In the genomic region with DNA sequence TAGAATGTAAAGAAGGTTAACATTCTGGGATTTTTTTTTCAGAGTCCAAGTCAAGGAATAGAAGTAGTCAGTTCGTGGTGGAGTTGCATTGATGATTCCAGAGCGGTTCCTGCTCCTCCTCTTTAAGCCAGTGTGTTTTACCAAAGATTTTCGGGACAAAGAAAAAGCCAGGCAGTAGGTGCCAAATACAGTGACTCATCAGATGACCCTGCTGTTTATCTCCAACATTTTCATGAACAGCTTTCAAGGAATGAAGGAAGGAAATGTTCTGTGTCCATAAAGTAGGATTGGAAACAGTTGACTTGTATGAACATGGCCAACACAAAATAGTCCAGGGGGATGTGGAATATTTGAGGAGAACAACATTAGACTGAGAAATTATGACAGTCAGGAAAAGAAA, we compare ENCODE assay signal across 1 cellular context.
TF ChIP-seq lines count a peak whose summit lies in the region.

No MANE protein-coding gene starts in this region.

TF ChIP-seq in K562, 482 proteins besides CTCF, POLR2A, EP300 and RAD21 (continued from another document):
- TF ChIP-seq NFE2 (IDR thresholded peaks at IDR 0.05; ENCODE audit: low read depth): 0 out of 2 replicates have a peak, but pooled peaks have one; percentile 6
- TF ChIP-seq BRCA1 (IDR thresholded peaks at IDR 0.05): no peak
- no peak for TF ChIP-seq BRCA1 (CRISPR knock-in tag; IDR thresholded peaks at IDR 0.05)
- TF ChIP-seq RUNX1 (IDR thresholded peaks at IDR 0.05; ENCODE audit: low read depth): no peak
- TF ChIP-seq BRD9 (IDR thresholded peaks at IDR 0.05; ENCODE audit: low read depth, partially characterized antibody): no peak
- TF ChIP-seq, protein P1, sequence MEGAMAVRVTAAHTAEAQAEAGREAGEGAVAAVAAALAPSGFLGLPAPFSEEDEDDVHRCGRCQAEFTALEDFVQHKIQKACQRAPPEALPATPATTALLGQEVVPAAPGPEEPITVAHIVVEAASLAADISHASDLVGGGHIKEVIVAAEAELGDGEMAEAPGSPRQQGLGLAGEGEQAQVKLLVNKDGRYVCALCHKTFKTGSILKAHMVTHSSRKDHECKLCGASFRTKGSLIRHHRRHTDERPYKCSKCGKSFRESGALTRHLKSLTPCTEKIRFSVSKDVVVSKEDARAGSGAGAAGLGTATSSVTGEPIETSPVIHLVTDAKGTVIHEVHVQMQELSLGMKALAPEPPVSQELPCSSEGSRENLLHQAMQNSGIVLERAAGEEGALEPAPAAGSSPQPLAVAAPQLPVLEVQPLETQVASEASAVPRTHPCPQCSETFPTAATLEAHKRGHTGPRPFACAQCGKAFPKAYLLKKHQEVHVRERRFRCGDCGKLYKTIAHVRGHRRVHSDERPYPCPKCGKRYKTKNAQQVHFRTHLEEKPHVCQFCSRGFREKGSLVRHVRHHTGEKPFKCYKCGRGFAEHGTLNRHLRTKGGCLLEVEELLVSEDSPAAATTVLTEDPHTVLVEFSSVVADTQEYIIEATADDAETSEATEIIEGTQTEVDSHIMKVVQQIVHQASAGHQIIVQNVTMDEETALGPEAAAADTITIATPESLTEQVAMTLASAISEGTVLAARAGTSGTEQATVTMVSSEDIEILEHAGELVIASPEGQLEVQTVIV (CRISPR knock-in tag; IDR thresholded peaks at IDR 0.05; ENCODE audit: borderline replicate concordance): no peak
- TF ChIP-seq FOSL1 (tag; conservative IDR thresholded peaks at IDR 0.05): 0 out of 2 replicates have a peak, but pooled peaks have one; percentile 31
- no peak for TF ChIP-seq SAFB2 (IDR thresholded peaks at IDR 0.05; ENCODE audit: borderline replicate concordance, low read depth, low read length, severe bottlenecking)
- no peak for TF ChIP-seq RFX7 (CRISPR knock-in tag; IDR thresholded peaks at IDR 0.05)
- TF ChIP-seq, protein P2, sequence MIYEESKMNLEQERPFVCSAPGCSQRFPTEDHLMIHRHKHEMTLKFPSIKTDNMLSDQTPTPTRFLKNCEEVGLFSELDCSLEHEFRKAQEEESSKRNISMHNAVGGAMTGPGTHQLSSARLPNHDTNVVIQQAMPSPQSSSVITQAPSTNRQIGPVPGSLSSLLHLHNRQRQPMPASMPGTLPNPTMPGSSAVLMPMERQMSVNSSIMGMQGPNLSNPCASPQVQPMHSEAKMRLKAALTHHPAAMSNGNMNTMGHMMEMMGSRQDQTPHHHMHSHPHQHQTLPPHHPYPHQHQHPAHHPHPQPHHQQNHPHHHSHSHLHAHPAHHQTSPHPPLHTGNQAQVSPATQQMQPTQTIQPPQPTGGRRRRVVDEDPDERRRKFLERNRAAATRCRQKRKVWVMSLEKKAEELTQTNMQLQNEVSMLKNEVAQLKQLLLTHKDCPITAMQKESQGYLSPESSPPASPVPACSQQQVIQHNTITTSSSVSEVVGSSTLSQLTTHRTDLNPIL (CRISPR knock-in tag; IDR thresholded peaks at IDR 0.05): no peak
- TF ChIP-seq, protein P3, sequence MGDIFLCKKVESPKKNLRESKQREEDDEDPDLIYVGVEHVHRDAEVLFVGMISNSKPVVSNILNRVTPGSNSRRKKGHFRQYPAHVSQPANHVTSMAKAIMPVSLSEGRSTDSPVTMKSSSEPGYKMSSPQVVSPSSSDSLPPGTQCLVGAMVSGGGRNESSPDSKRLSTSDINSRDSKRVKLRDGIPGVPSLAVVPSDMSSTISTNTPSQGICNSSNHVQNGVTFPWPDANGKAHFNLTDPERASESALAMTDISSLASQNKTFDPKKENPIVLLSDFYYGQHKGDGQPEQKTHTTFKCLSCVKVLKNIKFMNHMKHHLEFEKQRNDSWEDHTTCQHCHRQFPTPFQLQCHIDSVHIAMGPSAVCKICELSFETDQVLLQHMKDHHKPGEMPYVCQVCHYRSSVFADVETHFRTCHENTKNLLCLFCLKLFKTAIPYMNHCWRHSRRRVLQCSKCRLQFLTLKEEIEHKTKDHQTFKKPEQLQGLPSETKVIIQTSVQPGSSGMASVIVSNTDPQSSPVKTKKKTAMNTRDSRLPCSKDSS (IDR thresholded peaks at IDR 0.05; ENCODE audit: low read depth, partially characterized antibody): no peak
- 0 out of 2 replicates have a peak, but pooled peaks have one; percentile 9 for TF ChIP-seq NFIC (IDR thresholded peaks at IDR 0.05)
